ENCODE assay signal across 21 cellular contexts in genomic region chr9:128211551-128212281, GRCh38. TPM values are rescaled to one million over a fixed set of nuclear protein-coding genes. Genes with fewer than 3 reads are reported as not detected.
A peak's percentile ranks its signal among the peaks of the same experiment; 100 is the strongest.
DNase-seq lines count a peak whose midpoint lies in the region; ATAC-seq, FAIRE-seq and TF ChIP-seq lines count a peak whose summit lies in the region.
"Had no signal": no experiment of that assay in that cellular context is flagged by ENCODE, and none has a peak within 500 bp of the region (broad histone marks: within the 10 kb centered on the region; RNA-seq: fewer than 3 reads in every experiment).

No MANE protein-coding gene starts in this region.

- no peak for TF ChIP-seq POLR2A in K562 (conservative IDR thresholded peaks at IDR 0.05)

- H3K4me3 Mint-ChIP-seq in T-cell (no peak overlapping the region), endodermal cell (no peak overlapping the region)
- no peak overlapping the region for H3K4me3 Mint-ChIP-seq in stimulated activated naive CD8-positive, alpha-beta T cell treated with anti-CD3 and anti-CD28 coated beads, Interleukin-15, amount 100 ng/mL, for 72 hours
- H3K4me3 Mint-ChIP-seq: activated CD4-positive, alpha-beta T cell treated with anti-CD3 and anti-CD28 coated beads, Interleukin-2, amount 10 ng/mL, durations not matched to agents 7 days and 5 days; CD8-positive, alpha-beta T cell; naive thymus-derived CD4-positive, alpha-beta T cell had no signal

- no peak overlapping the region for H3K27ac ChIP-seq in K562 (ENCODE audit: extremely low read depth, low read depth, low read length)
- no peak overlapping the region for H3K27ac ChIP-seq in brain microvascular endothelial cell
- H3K27ac ChIP-seq in endodermal cell (ENCODE audit: low read depth, low read length), result no peak overlapping the region
- H3K27ac ChIP-seq: cardiac muscle cell, prostate gland had no signal

- H3K9me1 ChIP-seq in K562 (ENCODE audit: control insufficient read depth, insufficient read depth, low read length), result no peaks in the 10 kb centered on the region

- no TSS peak for BruUV-seq in K562 (replicated peaks; lab: Mats Ljungman, UMichigan)

- H3K4me1 Mint-ChIP-seq in T-cell, result no peaks in the 10 kb centered on the region
- H3K4me1 Mint-ChIP-seq in stimulated activated naive CD8-positive, alpha-beta T cell treated with anti-CD3 and anti-CD28 coated beads, Interleukin-15, amount 100 ng/mL, for 72 hours, result no peaks in the 10 kb centered on the region
- peaks cover 5% of the 10 kb centered on the region for H3K4me1 Mint-ChIP-seq in endodermal cell
- H3K4me1 Mint-ChIP-seq: activated CD4-positive, alpha-beta T cell treated with anti-CD3 and anti-CD28 coated beads, Interleukin-2, amount 10 ng/mL, durations not matched to agents 7 days and 5 days had no signal

- no peaks in the 10 kb centered on the region for H3K79me2 ChIP-seq in K562 (ENCODE audit: control insufficient read depth, insufficient read depth, low read length)

- TF ChIP-seq RAD21 in K562 (CRISPR knock-in tag; conservative IDR thresholded peaks at IDR 0.05 in 1 of 2, IDR thresholded peaks at IDR 0.05 in 1 of 2), result no peak

- no peaks in the 10 kb centered on the region for H3K27me3 ChIP-seq in K562 (ENCODE audit: control insufficient read depth in 2 of 2, insufficient read depth in 2 of 2, low read length in 2 of 2)
- no peaks in the 10 kb centered on the region for H3K27me3 ChIP-seq in brain microvascular endothelial cell (replicated peaks)
- H3K27me3 ChIP-seq in endodermal cell (ENCODE audit: control insufficient read depth, insufficient read depth, low read length, poor library complexity, severe bottlenecking), result no peaks in the 10 kb centered on the region
- H3K27me3 ChIP-seq: cardiac muscle cell had no signal

- no peak overlapping the region for H2AFZ ChIP-seq in K562 (ENCODE audit: low read depth, low read length)

- POLR2A ChIA-PET in K562 (lab: Yijun Ruan, JAX), result interaction anchor here (0.6 to 2.0 kb wide), 8 partner anchors 12 to 1506 kb away, joined by 3 to 5 read pairs (median 3); partner anchors contain the start of gene CIZ1
- POLR2A ChIA-PET in T-cell (lab: Charles Lee), result interaction anchor here in 1 of 2 donors (0.6 kb wide), 1 partner anchor 126 kb away, joined by 6 read pairs; no protein-coding TSS in a partner anchor

- TF ChIP-seq EP300 in K562 (IDR thresholded peaks at IDR 0.05; ENCODE audit: low read length), result no peak

- no peak for FAIRE-seq in K562 (lab: Jason Lieb, UNC)

- H3K9ac ChIP-seq in K562 (ENCODE audit: insufficient read depth in 1 of 2, low read depth in 2 of 2, low read length in 2 of 2), result peak overlapping the region in 1 of 2 experiments; percentile 57; a peak in 1 of 4 replicates
- H3K9ac ChIP-seq in endodermal cell (ENCODE audit: extremely low read depth, low read length, poor library complexity, severe bottlenecking), result no peak overlapping the region

- H3K27ac Mint-ChIP-seq in T-cell (no peak overlapping the region), endodermal cell (no peak overlapping the region)
- peak overlapping the region in 1 of 2 donors; percentile 4 for H3K27ac Mint-ChIP-seq in stimulated activated naive CD8-positive, alpha-beta T cell treated with anti-CD3 and anti-CD28 coated beads, Interleukin-15, amount 100 ng/mL, for 72 hours
- H3K27ac Mint-ChIP-seq: activated CD4-positive, alpha-beta T cell treated with anti-CD3 and anti-CD28 coated beads, Interleukin-2, amount 10 ng/mL, durations not matched to agents 7 days and 5 days; CD8-positive, alpha-beta T cell; naive thymus-derived CD4-positive, alpha-beta T cell had no signal

- H3K9me3 Mint-ChIP-seq in T-cell, result no peaks in the 10 kb centered on the region
- no peaks in the 10 kb centered on the region for H3K9me3 Mint-ChIP-seq in stimulated activated naive CD8-positive, alpha-beta T cell treated with anti-CD3 and anti-CD28 coated beads, Interleukin-15, amount 100 ng/mL, for 72 hours
- no peaks in the 10 kb centered on the region for H3K9me3 Mint-ChIP-seq in endodermal cell
- H3K9me3 Mint-ChIP-seq: activated CD4-positive, alpha-beta T cell treated with anti-CD3 and anti-CD28 coated beads, Interleukin-2, amount 10 ng/mL, durations not matched to agents 7 days and 5 days; CD8-positive, alpha-beta T cell; naive thymus-derived CD4-positive, alpha-beta T cell had no signal

- peak; percentile 16 for DNase-seq in D341Med (ENCODE audit: low spot score)
- DNase-seq in K562 (ENCODE audit: extremely low read depth in 1 of 4, low spot score in 3 of 4), result no peak
- DNase-seq in left colon, result no peak
- peak; percentile 86 for DNase-seq in renal cortical epithelial cell (ENCODE audit: low read depth)
- no peak for DNase-seq in brain microvascular endothelial cell
- DNase-seq in T-cell, result no peak
- no peak for DNase-seq in stimulated activated naive CD8-positive, alpha-beta T cell treated with anti-CD3 and anti-CD28 coated beads, Interleukin-15, amount 100 ng/mL, for 72 hours
- no peak for DNase-seq in endodermal cell
- DNase-seq: activated CD4-positive, alpha-beta T cell treated with anti-CD3 and anti-CD28 coated beads, Interleukin-2, amount 10 ng/mL, durations not matched to agents 7 days and 5 days; activated CD8-positive, alpha-beta memory T cell treated with anti-CD3 and anti-CD28 coated beads, Interleukin-2, amount 50 U/mL, for 4 hours; activated effector memory CD4-positive, alpha-beta T cell treated with anti-CD3 and anti-CD28 coated beads, Interleukin-2, amount 50 U/mL, for 16 hours; Karpas-422; naive thymus-derived CD4-positive, alpha-beta T cell; NCI-H1092; NCI-H2081; SHP77; stimulated activated CD4-positive, alpha-beta T cell treated with anti-CD3 and anti-CD28 coated beads, Interleukin-4, amount 100 ng/mL, for 24 hours had no signal

- peaks cover 3% of the 10 kb centered on the region; the same call in 1 of the 2 replicates for H4K20me1 ChIP-seq in K562 (replicated peaks; ENCODE audit: control insufficient read depth, insufficient read depth, low read length)

- 21% methylated on average over 7 of the region's 7 CpGs for WGBS in K562 (ENCODE audit: insufficient coverage, low coverage, missing lambda C conversion rate)
- 86 to 95% methylated on average over 3 to 7 of the region's 7 CpGs for WGBS in endodermal cell (ENCODE audit: insufficient coverage in 1 of 2, insufficient read length in 1 of 2), 2 experiments

- no peak overlapping the region for H3K4me2 ChIP-seq in K562 (ENCODE audit: insufficient read depth, low read length)
- H3K4me2 ChIP-seq: smooth muscle cell had no signal

- peaks cover 8 to 35% of the 10 kb centered on the region in 2 experiments; a peak in 4 of 5 replicates for H3K4me1 ChIP-seq in K562 (replicated peaks in 1 of 2; ENCODE audit: control insufficient read depth in 2 of 2, insufficient read depth in 2 of 2, low read length in 2 of 2)
- H3K4me1 ChIP-seq in endodermal cell (ENCODE audit: control insufficient read depth, insufficient read depth, low read length), result no peaks in the 10 kb centered on the region
- H3K4me1 ChIP-seq: prostate gland had no signal

- CTCF ChIA-PET in K562 (lab: Yijun Ruan, JAX; ENCODE audit: low intra/inter-chr PET ratio), result no interaction called here
- CTCF ChIA-PET in T-cell (lab: Charles Lee), result no interaction called here

- intact Hi-C loops in K562 (cut with micrococcal nuclease), result loop anchor here (10.0 kb wide), 1 partner anchor 133 kb away; the partner anchor contains the start of gene SLC27A4
- intact Hi-C loops in left colon (cut with DNase I, micrococcal nuclease), result no loop called here

- H3K4me3 ChIP-seq in K562, result no peak overlapping the region
- H3K4me3 ChIP-seq in brain microvascular endothelial cell (ENCODE audit: low read depth, low read length), result no peak overlapping the region
- no peak overlapping the region for H3K4me3 ChIP-seq in endodermal cell (ENCODE audit: low read length)
- H3K4me3 ChIP-seq: cardiac muscle cell, prostate gland, smooth muscle cell had no signal

- TF ChIP-seq CTCF in K562 (IDR thresholded peaks at IDR 0.05 in 2 of 3, conservative IDR thresholded peaks at IDR 0.05 in 1 of 3; ENCODE audit: insufficient read depth in 2 of 3, low read depth in 1 of 3, low read length in 3 of 3), result no peak
- TF ChIP-seq CTCF in brain microvascular endothelial cell (IDR thresholded peaks at IDR 0.05; ENCODE audit: low read depth, low read length, missing control alignments), result no peak
- TF ChIP-seq CTCF in endodermal cell (conservative IDR thresholded peaks at IDR 0.05), result no peak

- no peak for ATAC-seq in K562
- peak; percentile 71 for ATAC-seq in left colon
- ATAC-seq in T-cell (replicated peaks in 1 of 4), result no peak
- ATAC-seq in stimulated activated naive CD8-positive, alpha-beta T cell treated with anti-CD3 and anti-CD28 coated beads, Interleukin-15, amount 100 ng/mL, for 72 hours, result no peak
- ATAC-seq: CD8-positive, alpha-beta T cell; naive thymus-derived CD4-positive, alpha-beta T cell had no signal

- H3K9me3 ChIP-seq in K562 (replicated peaks; ENCODE audit: control insufficient read depth, insufficient read depth, low read depth, low read length) (no peaks in the 10 kb centered on the region), endodermal cell (ENCODE audit: control insufficient read depth, low read length) (no peaks in the 10 kb centered on the region)
- H3K9me3 ChIP-seq: prostate gland had no signal

- in situ Hi-C loops in K562 (cut with MboI), result loop anchor here (10.0 kb wide), 1 partner anchor 1463 kb away; no protein-coding TSS in a partner anchor
- in situ Hi-C loops in brain microvascular endothelial cell (cut with HindIII; ENCODE audit: low pct_ligation_motif_present, low sequenced_read_pairs), result no loop called here

- H3K36me3 Mint-ChIP-seq in T-cell (no peaks in the 10 kb centered on the region), endodermal cell (ENCODE audit: low read depth) (no peaks in the 10 kb centered on the region)
- H3K36me3 Mint-ChIP-seq: CD8-positive, alpha-beta T cell; naive thymus-derived CD4-positive, alpha-beta T cell had no signal

- H3K36me3 ChIP-seq in K562 (ENCODE audit: control insufficient read depth, insufficient read depth, low read length) (0 out of 3 replicates have a peak, but pooled peaks cover 4% of the 10 kb centered on the region), brain microvascular endothelial cell (replicated peaks) (no peaks in the 10 kb centered on the region), endodermal cell (ENCODE audit: control insufficient read depth, insufficient read depth, low read length) (no peaks in the 10 kb centered on the region)
- H3K36me3 ChIP-seq: cardiac muscle cell, prostate gland had no signal

- H3K27me3 Mint-ChIP-seq in T-cell (peaks cover 4 to 27% of the 10 kb centered on the region in 2 donors), endodermal cell (ENCODE audit: insufficient read depth) (peaks cover under 1% of the 10 kb centered on the region)
- H3K27me3 Mint-ChIP-seq in stimulated activated naive CD8-positive, alpha-beta T cell treated with anti-CD3 and anti-CD28 coated beads, Interleukin-15, amount 100 ng/mL, for 72 hours, result peaks cover 8% of the 10 kb centered on the region

RNA-seq across cellular contexts. Expression of gene DNM1, which starts 8.5 kb away (rescaled TPM):
- 88.0 and 181 TPM in 2 replicates for total RNA-seq in K562 (2011; cell fraction: chromatin; rRNA removed; ENCODE audit: low replicate concordance)
- total RNA-seq in K562 (2011; cell fraction: nucleolus; rRNA removed), result 88.4 and 99.1 TPM in 2 replicates
- total RNA-seq in K562 (2011; cell fraction: nucleoplasm; rRNA removed), result 92.3 and 124 TPM in 2 replicates
- 6.6 and 7.9 TPM in 2 replicates for total RNA-seq in K562 (2014; rRNA removed)
- 4.5 and 5.2 TPM in 2 replicates for total RNA-seq in K562 (2014; rRNA removed; fragmentation: Illumina TruSeq; extraction: Trizol)
- 8.4 and 9.1 TPM in 2 replicates for total RNA-seq in K562 (2015; rRNA removed; fragmentation: Illumina TruSeq; extraction: Trizol)
- 20.7 and 23.1 TPM in 2 replicates for total RNA-seq in K562 (2021)
- 9.5 and 33.1 TPM in 2 replicates for polyA plus RNA-seq in K562 (2011; rRNA removed)
- polyA plus RNA-seq in K562 (2011; cell fraction: cytosol; rRNA removed), result 7.7 and 11.1 TPM in 2 replicates
- polyA plus RNA-seq in K562 (2011; cell fraction: nucleus; rRNA removed), result 108 and 126 TPM in 2 replicates
- 15.9 and 25.7 TPM in 2 replicates for polyA plus RNA-seq in K562 (2012)
- 10.0 and 15.5 TPM in 2 replicates for polyA plus RNA-seq in K562 (2014; fragmentation: Illumina TruSeq; extraction: Trizol)
- under 1 TPM; 0.39 to 0.58 TPM for polyA plus RNA-seq in K562 (2014; fragmentation: Nextera tagmentation; extraction: Ambion mirVana)
- polyA plus RNA-seq in K562 (2014; rRNA removed), result 17.6 TPM in 2 replicates
- 19.1 and 29.6 TPM in 2 replicates for polyA minus RNA-seq in K562 (2011; rRNA and poly(A)+ RNA removed)
- 6.7 and 22.4 TPM in 2 replicates for polyA minus RNA-seq in K562 (2011; cell fraction: cytosol; rRNA and poly(A)+ RNA removed)
- 55.2 and 137 TPM in 2 replicates for polyA minus RNA-seq in K562 (2011; cell fraction: nucleus; rRNA and poly(A)+ RNA removed)
- 1 to 10 TPM; 3.8 to 7.8 TPM for total RNA-seq in left colon
- total RNA-seq in renal cortical epithelial cell, result 9.2 and 33.5 TPM in 2 replicates
- total RNA-seq in T-cell, result 1 to 10 TPM in 4 of 5 donors, under 1 TPM in 1; 0.95 to 3.0 (median 1.8) TPM
- total RNA-seq in endodermal cell, result 100 to 1,000 TPM in 1 of 2 donors, 10 to 100 TPM in 1; 55.8 to 147 TPM
- 78.9 TPM for polyA plus RNA-seq in endodermal cell (2013, experiment 1 of 2)
- polyA plus RNA-seq in endodermal cell (2013, experiment 2 of 2), result 83.8 TPM

RNA-seq across cellular contexts. Expression of gene CIZ1, which starts 20.3 kb away (rescaled TPM):
- 263 and 434 TPM in 2 replicates for total RNA-seq in K562 (2011; cell fraction: chromatin; rRNA removed; ENCODE audit: low replicate concordance)
- total RNA-seq in K562 (2011; cell fraction: nucleolus; rRNA removed), result 204 and 208 TPM in 2 replicates
- total RNA-seq in K562 (2011; cell fraction: nucleoplasm; rRNA removed), result 222 and 230 TPM in 2 replicates
- total RNA-seq in K562 (2014; rRNA removed) (127 and 164 TPM in 2 replicates), K562 (2014; rRNA removed; fragmentation: Illumina TruSeq; extraction: Trizol) (55.4 and 57.1 TPM in 2 replicates), K562 (2015; rRNA removed; fragmentation: Illumina TruSeq; extraction: Trizol) (83.7 and 87.8 TPM in 2 replicates), K562 (2021) (329 and 330 TPM in 2 replicates), left colon (100 to 1,000 TPM in 1 of 2 donors, 10 to 100 TPM in 1; 88.9 to 103 TPM), renal cortical epithelial cell (10.9 and 38.1 TPM in 2 replicates), T-cell (100 to 1,000 TPM; 143 to 163 (median 150) TPM), endodermal cell (100 to 1,000 TPM; 115 to 117 TPM)
- polyA plus RNA-seq in K562 (2011; rRNA removed) (82.1 and 168 TPM in 2 replicates), K562 (2014; fragmentation: Illumina TruSeq; extraction: Trizol) (244 and 291 TPM in 2 replicates), K562 (2014; fragmentation: Nextera tagmentation; extraction: Ambion mirVana) (10 to 100 TPM in 1 of 2 experiments, 1 to 10 TPM in 1; 6.6 to 12.6 TPM), K562 (2014; rRNA removed) (161 and 175 TPM in 2 replicates)
- 139 and 188 TPM in 2 replicates for polyA plus RNA-seq in K562 (2011; cell fraction: cytosol; rRNA removed)
- polyA plus RNA-seq in K562 (2011; cell fraction: nucleus; rRNA removed), result 284 and 400 TPM in 2 replicates
- polyA plus RNA-seq in K562 (2012), result 220 and 374 TPM in 2 replicates
- 76.1 and 76.4 TPM in 2 replicates for polyA minus RNA-seq in K562 (2011; rRNA and poly(A)+ RNA removed)
- 115 and 157 TPM in 2 replicates for polyA minus RNA-seq in K562 (2011; cell fraction: cytosol; rRNA and poly(A)+ RNA removed)
- 42.3 and 58.8 TPM in 2 replicates for polyA minus RNA-seq in K562 (2011; cell fraction: nucleus; rRNA and poly(A)+ RNA removed)
- 123 TPM for polyA plus RNA-seq in endodermal cell (2013, experiment 1 of 2)
- 111 TPM for polyA plus RNA-seq in endodermal cell (2013, experiment 2 of 2)

RNA-seq across cellular contexts. Expression of gene BBLN, which starts 51.7 kb away (rescaled TPM):
- total RNA-seq in K562 (2011; cell fraction: chromatin; rRNA removed; ENCODE audit: low replicate concordance), result 24.5 and 53.9 TPM in 2 replicates
- total RNA-seq in K562 (2011; cell fraction: nucleolus; rRNA removed), result 72.0 and 78.0 TPM in 2 replicates
- total RNA-seq in K562 (2011; cell fraction: nucleoplasm; rRNA removed), result 65.8 and 106 TPM in 2 replicates
- total RNA-seq in K562 (2014; rRNA removed) (331 and 433 TPM in 2 replicates), K562 (2014; rRNA removed; fragmentation: Illumina TruSeq; extraction: Trizol) (11.5 and 11.9 TPM in 2 replicates), K562 (2015; rRNA removed; fragmentation: Illumina TruSeq; extraction: Trizol) (109 and 123 TPM in 2 replicates), K562 (2021) (172 and 177 TPM in 2 replicates), left colon (10 to 100 TPM; 35.6 to 50.5 TPM), renal cortical epithelial cell (60.3 and 79.9 TPM in 2 replicates), T-cell (10 to 100 TPM; 50.0 to 85.9 (median 81.4) TPM), endodermal cell (10 to 100 TPM; 65.7 to 82.1 TPM)
- polyA plus RNA-seq in K562 (2011; rRNA removed) (87.1 and 125 TPM in 2 replicates), K562 (2014; fragmentation: Illumina TruSeq; extraction: Trizol) (30.1 and 181 TPM in 2 replicates), K562 (2014; fragmentation: Nextera tagmentation; extraction: Ambion mirVana) (10 to 100 TPM in 1 of 2 experiments, 1 to 10 TPM in 1; 4.2 to 13.7 TPM), K562 (2014; rRNA removed) (191 and 213 TPM in 2 replicates)
- polyA plus RNA-seq in K562 (2011; cell fraction: cytosol; rRNA removed), result 256 and 738 TPM in 2 replicates
- 139 and 249 TPM in 2 replicates for polyA plus RNA-seq in K562 (2011; cell fraction: nucleus; rRNA removed)
- 180 and 393 TPM in 2 replicates for polyA plus RNA-seq in K562 (2012)
- polyA minus RNA-seq in K562 (2011; rRNA and poly(A)+ RNA removed), result 19.8 and 21.1 TPM in 2 replicates
- 74.5 and 112 TPM in 2 replicates for polyA minus RNA-seq in K562 (2011; cell fraction: cytosol; rRNA and poly(A)+ RNA removed)
- 29.6 and 47.0 TPM in 2 replicates for polyA minus RNA-seq in K562 (2011; cell fraction: nucleus; rRNA and poly(A)+ RNA removed)
- 105 TPM for polyA plus RNA-seq in endodermal cell (2013, experiment 1 of 2)
- 99.0 TPM for polyA plus RNA-seq in endodermal cell (2013, experiment 2 of 2)

Comparison
In these comparisons a context has a peak if more than half of its experiments do, and no peak if none do; other contexts are left out.
1. DNase-seq: peak in D341Med (single experiment) and renal cortical epithelial cell (single experiment); none in K562 (0 of 4), left colon (0 of 2), brain microvascular endothelial cell (single experiment), T-cell (0 of 34), stimulated activated naive CD8-positive, alpha-beta T cell treated with anti-CD3 and anti-CD28 coated beads, Interleukin-15, amount 100 ng/mL, for 72 hours (0 of 2) and endodermal cell (single experiment).